15 cellular contexts compared by ENCODE assay signal in genomic region chr1:184418955-184419733, GRCh38. TPM values are rescaled to one million over a fixed set of nuclear protein-coding genes. Genes with fewer than 3 reads are reported as not detected.
DNase-seq lines count a peak whose midpoint lies in the region; ATAC-seq, FAIRE-seq and TF ChIP-seq lines count a peak whose summit lies in the region.
"Had no signal": no experiment of that assay in that cellular context is flagged by ENCODE, and none has a peak within 500 bp of the region (broad histone marks: within the 10 kb centered on the region; RNA-seq: fewer than 3 reads in every experiment).

No MANE protein-coding gene starts in this region.

- no peak overlapping the region for H3K4me3 ChIP-seq in RWPE2 (ENCODE audit: severe bottlenecking)
- H3K4me3 ChIP-seq in keratinocyte (ENCODE audit: control insufficient read depth in 2 of 3, extremely low read depth in 1 of 3, insufficient read depth in 2 of 3, low read depth in 1 of 3, low read length in 3 of 3), result peak overlapping the region in 2 of 3 experiments; percentile 18 to 49
- H3K4me3 ChIP-seq: heart left ventricle, prostate gland had no signal

- H3K9me3 ChIP-seq in RWPE2 (ENCODE audit: severe bottlenecking), result no peaks in the 10 kb centered on the region
- H3K9me3 ChIP-seq in keratinocyte (ENCODE audit: control insufficient read depth, low read depth, low read length), result no peaks in the 10 kb centered on the region
- H3K9me3 ChIP-seq: heart left ventricle, prostate gland had no signal

- DNase-seq in SIG-M5 treated with dmso at 0.1 percent for 504 hours (lab: John Stamatoyannopoulos, UW; ENCODE audit: unreplicated experiment), result peak; percentile 44
- no peak for DNase-seq in SIG-M5 (lab: John Stamatoyannopoulos, UW)
- no peak for DNase-seq in RWPE2 (ENCODE audit: low spot score)
- no peak for DNase-seq in keratinocyte (ENCODE audit: low read depth, low spot score)
- DNase-seq in cerebellum (ENCODE audit: low spot score), result no peak
- DNase-seq in NCI-H1092 treated with DMSO at 0.1 percent for 48 hours (lab: John Stamatoyannopoulos, UW), result no peak
- no peak for DNase-seq in amygdala (lab: John Stamatoyannopoulos, UW)
- DNase-seq: activated CD8-positive, alpha-beta memory T cell treated with anti-CD3 and anti-CD28 coated beads, Interleukin-2, amount 10 ng/mL, durations not matched to agents 7 days and 5 days; effector CD4-positive, alpha-beta T cell; heart left ventricle; NCI-H1930; stimulated activated CD4-positive, alpha-beta T cell treated with anti-CD3 and anti-CD28 coated beads, Interleukin-4, amount 100 ng/mL, for 1 hour had no signal

- FAIRE-seq in keratinocyte (lab: Jason Lieb, UNC), result peak; percentile 81
- FAIRE-seq: TTC549 had no signal

- dilution Hi-C loops in keratinocyte (cut with MboI; ENCODE audit: extremely low pct_ligation_motif_present, low sequenced_read_pairs), result no loop called here

- H3K9ac ChIP-seq in keratinocyte (ENCODE audit: control insufficient read depth, extremely low read depth, insufficient read depth, low read length), result peak overlapping the region; percentile 69

- H3K4me2 ChIP-seq in keratinocyte (ENCODE audit: control insufficient read depth, extremely low read depth, insufficient read depth, low read depth, low read length), result peak overlapping the region; percentile 76

- H3K79me2 ChIP-seq in keratinocyte (ENCODE audit: control insufficient read depth, insufficient read depth, low read length), result peaks cover 36% of the 10 kb centered on the region

- no peaks in the 10 kb centered on the region for H3K9me1 ChIP-seq in keratinocyte (ENCODE audit: control insufficient read depth, extremely low read depth, insufficient read depth, low read length)

- peaks cover 49% of the 10 kb centered on the region for H3K4me1 ChIP-seq in RWPE2 (ENCODE audit: insufficient read depth, poor library complexity, severe bottlenecking)
- H3K4me1 ChIP-seq in keratinocyte (ENCODE audit: control insufficient read depth, extremely low read depth, insufficient read depth, low read length), result peaks cover 83% of the 10 kb centered on the region

- H3K27ac ChIP-seq in RWPE2 (ENCODE audit: poor library complexity, severe bottlenecking), result peak overlapping the region; percentile 71
- peak overlapping the region; percentile 90 for H3K27ac ChIP-seq in keratinocyte (ENCODE audit: control insufficient read depth, insufficient read depth, low read length)

- H3K27me3 ChIP-seq in RWPE2 (ENCODE audit: insufficient read depth, poor library complexity, severe bottlenecking) (no peaks in the 10 kb centered on the region), keratinocyte (ENCODE audit: control insufficient read depth, extremely low read depth, insufficient read depth, low read length) (no peaks in the 10 kb centered on the region)
- H3K27me3 ChIP-seq: heart left ventricle had no signal

- TF ChIP-seq CTCF in RWPE2 (IDR thresholded peaks at IDR 0.05; ENCODE audit: poor library complexity, severe bottlenecking) (no peak), keratinocyte (optimal IDR thresholded peaks at IDR 0.05 in 1 of 3, IDR thresholded peaks at IDR 0.05 in 1 of 3, conservative IDR thresholded peaks at IDR 0.05 in 1 of 3; ENCODE audit: extremely low read depth in 1 of 3, insufficient read depth in 2 of 3, low read length in 3 of 3) (no peak)

- ATAC-seq in RWPE2 (ENCODE audit: low read depth) (peak; percentile 59), GM21723 (IDR thresholded peaks at IDR 0.05; ENCODE audit: unreplicated experiment) (no peak)
- ATAC-seq: activated CD8-positive, alpha-beta memory T cell treated with anti-CD3 and anti-CD28 coated beads, Interleukin-2, amount 10 ng/mL, durations not matched to agents 7 days and 5 days had no signal

- H3K36me3 ChIP-seq in RWPE2 (ENCODE audit: low read depth) (no peaks in the 10 kb centered on the region), keratinocyte (ENCODE audit: control insufficient read depth in 2 of 2, extremely low read depth in 1 of 2, insufficient read depth in 2 of 2, low read length in 2 of 2) (peaks cover 0 to 4% of the 10 kb centered on the region in 2 experiments)
- H3K36me3 ChIP-seq: prostate gland had no signal

- H2AFZ ChIP-seq in keratinocyte (ENCODE audit: control insufficient read depth, low read length), result peak overlapping the region; percentile 29

- H4K20me1 ChIP-seq in keratinocyte (ENCODE audit: control insufficient read depth, extremely low read depth, insufficient read depth, low read length), result no peaks in the 10 kb centered on the region

RNA-seq across cellular contexts. Expression of gene C1orf21, which starts 32.3 kb away (rescaled TPM):
- 21.2 to 44.3 TPM (median 25.2 TPM) in 3 replicates for polyA plus RNA-seq in keratinocyte
- 34.9 TPM for polyA plus RNA-seq in keratinocyte (2011; ENCODE audit: low read depth)
- 25.5 and 52.3 TPM in 2 replicates for polyA plus RNA-seq in keratinocyte (2011; cell fraction: cytosol; rRNA removed)
- polyA plus RNA-seq in keratinocyte (2011; cell fraction: nucleus; rRNA removed), result 13.3 and 19.3 TPM in 2 replicates
- 31.6 and 44.8 TPM in 2 replicates for polyA plus RNA-seq in keratinocyte (2012; ENCODE audit: low replicate concordance)
- 2.3 to 16.9 TPM (median 11.9 TPM) in 3 replicates for polyA minus RNA-seq in keratinocyte
- polyA minus RNA-seq in keratinocyte (2011; cell fraction: cytosol; rRNA and poly(A)+ RNA removed), result 6.1 TPM
- 5.3 and 12.1 TPM in 2 replicates for polyA minus RNA-seq in keratinocyte (2011; cell fraction: nucleus; rRNA and poly(A)+ RNA removed)
- 25.1 TPM for total RNA-seq in cerebellum
